Comparison of ENCODE assay signal across 9 cellular contexts in genomic region chr2:70516596-70516995, GRCh38. TPM values are rescaled to one million over a fixed set of nuclear protein-coding genes. Genes with fewer than 3 reads are reported as not detected.
DNase-seq lines count a peak whose midpoint lies in the region; ATAC-seq and TF ChIP-seq lines count a peak whose summit lies in the region.
"Had no signal": no experiment of that assay in that cellular context is flagged by ENCODE, and none has a peak within 500 bp of the region (broad histone marks: within the 10 kb centered on the region; RNA-seq: fewer than 3 reads in every experiment).

No MANE protein-coding gene starts in this region.

- peak; percentile 86 for ATAC-seq in HG02763 (IDR thresholded peaks at IDR 0.05; ENCODE audit: unreplicated experiment)
- peak in 3 of 4 donors; percentile 37 to 67 (median 39) for ATAC-seq in psoas muscle

- H3K27me3 Mint-ChIP-seq in activated CD4-positive, alpha-beta memory T cell treated with anti-CD3 and anti-CD28 coated beads for 36 hours: no peaks in the 10 kb centered on the region
- no peaks in the 10 kb centered on the region for H3K27me3 Mint-ChIP-seq in activated CD4-positive, alpha-beta memory T cell treated with anti-CD3 and anti-CD28 coated beads, Interleukin-2, amount 10 ng/mL, durations not matched to agents 7 days and 5 days

- H3K4me1 Mint-ChIP-seq in activated CD4-positive, alpha-beta memory T cell treated with anti-CD3 and anti-CD28 coated beads for 36 hours (ENCODE audit: low read depth): peaks cover 11% of the 10 kb centered on the region
- H3K4me1 Mint-ChIP-seq in activated CD4-positive, alpha-beta memory T cell treated with anti-CD3 and anti-CD28 coated beads, Interleukin-2, amount 10 ng/mL, durations not matched to agents 7 days and 5 days: peaks cover 11% of the 10 kb centered on the region

- no peak overlapping the region for H3K27ac ChIP-seq in psoas muscle

- no peaks in the 10 kb centered on the region for H3K4me1 ChIP-seq in psoas muscle

- peaks cover 0 to 3% (median 0%) of the 10 kb centered on the region in 3 donors for H3K27me3 ChIP-seq in psoas muscle (ENCODE audit: insufficient read depth in 3 of 3, low read length in 2 of 3)

- no peak overlapping the region for H3K27ac Mint-ChIP-seq in activated CD4-positive, alpha-beta memory T cell treated with anti-CD3 and anti-CD28 coated beads for 36 hours
- H3K27ac Mint-ChIP-seq in activated CD4-positive, alpha-beta memory T cell treated with anti-CD3 and anti-CD28 coated beads, Interleukin-2, amount 10 ng/mL, durations not matched to agents 7 days and 5 days: no peak overlapping the region

- POLR2A ChIA-PET in activated CD4-positive, alpha-beta memory T cell treated with anti-CD3 and anti-CD28 coated beads for 36 hours (lab: Charles Lee): no interaction called here
- POLR2A ChIA-PET in activated CD4-positive, alpha-beta memory T cell treated with anti-CD3 and anti-CD28 coated beads, Interleukin-2, amount 10 ng/mL, durations not matched to agents 7 days and 5 days (lab: Charles Lee): no interaction called here

- H3K4me3 ChIP-seq in psoas muscle: no peak overlapping the region

- H3K4me3 Mint-ChIP-seq in activated CD4-positive, alpha-beta memory T cell treated with anti-CD3 and anti-CD28 coated beads for 36 hours: no peak overlapping the region
- H3K4me3 Mint-ChIP-seq in activated CD4-positive, alpha-beta memory T cell treated with anti-CD3 and anti-CD28 coated beads, Interleukin-2, amount 10 ng/mL, durations not matched to agents 7 days and 5 days: no peak overlapping the region

- H3K9me3 Mint-ChIP-seq in activated CD4-positive, alpha-beta memory T cell treated with anti-CD3 and anti-CD28 coated beads for 36 hours: no peaks in the 10 kb centered on the region
- no peaks in the 10 kb centered on the region for H3K9me3 Mint-ChIP-seq in activated CD4-positive, alpha-beta memory T cell treated with anti-CD3 and anti-CD28 coated beads, Interleukin-2, amount 10 ng/mL, durations not matched to agents 7 days and 5 days

- no peaks in the 10 kb centered on the region for H3K9me3 ChIP-seq in psoas muscle

- peak; percentile 48 for DNase-seq in activated CD4-positive, alpha-beta memory T cell treated with anti-CD3 and anti-CD28 coated beads for 36 hours
- DNase-seq in activated CD4-positive, alpha-beta memory T cell treated with anti-CD3 and anti-CD28 coated beads, Interleukin-2, amount 10 ng/mL, durations not matched to agents 7 days and 5 days: no peak
- peak; percentile 83 for DNase-seq in NOMO-1 treated with DMSO at 0.1 percent for 48 hours (lab: John Stamatoyannopoulos, UW; ENCODE audit: unreplicated experiment)
- DNase-seq in psoas muscle: no peak
- no peak for DNase-seq in DMS 273 treated with DMSO at 0.1 percent for 48 hours (lab: John Stamatoyannopoulos, UW)
- DNase-seq in stimulated activated CD4-positive, alpha-beta T cell treated with anti-CD3 and anti-CD28 coated beads, Interleukin-12 subunit alpha, Interleukin-12 subunit beta, amount 100 ng/mL, for 4 hours: no peak
- DNase-seq in NCI-H82 treated with DMSO at 0.1 percent for 48 hours (lab: John Stamatoyannopoulos, UW; ENCODE audit: unreplicated experiment): no peak

- 30 to 41% (median 31%) methylated on average over 5 of the region's 5 CpGs for WGBS in psoas muscle, 3 donors

- H3K36me3 Mint-ChIP-seq in activated CD4-positive, alpha-beta memory T cell treated with anti-CD3 and anti-CD28 coated beads for 36 hours: no peaks in the 10 kb centered on the region
- no peaks in the 10 kb centered on the region for H3K36me3 Mint-ChIP-seq in activated CD4-positive, alpha-beta memory T cell treated with anti-CD3 and anti-CD28 coated beads, Interleukin-2, amount 10 ng/mL, durations not matched to agents 7 days and 5 days (ENCODE audit: low read depth)

- intact Hi-C loops in activated CD4-positive, alpha-beta memory T cell treated with anti-CD3 and anti-CD28 coated beads for 36 hours (cut with micrococcal nuclease): no loop called here
- intact Hi-C loops in psoas muscle (cut with DNase I): no loop called here

- CTCF ChIA-PET in activated CD4-positive, alpha-beta memory T cell treated with anti-CD3 and anti-CD28 coated beads for 36 hours (lab: Charles Lee): interaction anchor here (0.9 kb wide), 1 partner anchor 1125 kb away, joined by 3 read pairs; no protein-coding TSS in a partner anchor
- CTCF ChIA-PET in activated CD4-positive, alpha-beta memory T cell treated with anti-CD3 and anti-CD28 coated beads, Interleukin-2, amount 10 ng/mL, durations not matched to agents 7 days and 5 days (lab: Charles Lee): no interaction called here

- no peaks in the 10 kb centered on the region for H3K36me3 ChIP-seq in psoas muscle (ENCODE audit: insufficient read depth in 1 of 2, low read depth in 1 of 2)

- no peak for TF ChIP-seq CTCF in psoas muscle (IDR thresholded peaks at IDR 0.05)

RNA-seq across cellular contexts. Expression of gene TGFA, which starts 37.0 kb away (rescaled TPM):
- under 1 TPM; 0.50 to 0.58 TPM for total RNA-seq in activated CD4-positive, alpha-beta memory T cell treated with anti-CD3 and anti-CD28 coated beads for 36 hours
- not detected for total RNA-seq in activated CD4-positive, alpha-beta memory T cell treated with anti-CD3 and anti-CD28 coated beads, Interleukin-2, amount 10 ng/mL, durations not matched to agents 7 days and 5 days
- under 1 TPM; 0.08 to 0.39 (median 0.18) TPM for total RNA-seq in psoas muscle
- polyA plus RNA-seq in psoas muscle: under 1 TPM; 0.03 to 0.12 (median 0.09) TPM
- polyA plus RNA-seq: AG04450 had no signal

Comparison
In these comparisons a context has a peak if more than half of its experiments do, and no peak if none do; other contexts are left out.
1. DNase-seq: peak in activated CD4-positive, alpha-beta memory T cell treated with anti-CD3 and anti-CD28 coated beads for 36 hours (single experiment) and NOMO-1 treated with DMSO at 0.1 percent for 48 hours (single experiment); none in activated CD4-positive, alpha-beta memory T cell treated with anti-CD3 and anti-CD28 coated beads, Interleukin-2, amount 10 ng/mL, durations not matched to agents 7 days and 5 days (single experiment), psoas muscle (0 of 2), DMS 273 treated with DMSO at 0.1 percent for 48 hours (single experiment), stimulated activated CD4-positive, alpha-beta T cell treated with anti-CD3 and anti-CD28 coated beads, Interleukin-12 subunit alpha, Interleukin-12 subunit beta, amount 100 ng/mL, for 4 hours (single experiment) and NCI-H82 treated with DMSO at 0.1 percent for 48 hours (single experiment).